19 cellular contexts compared by ENCODE assay signal in genomic region chr9:126735482-126735881, GRCh38.
DNase-seq lines count a peak whose midpoint lies in the region; ATAC-seq, FAIRE-seq and TF ChIP-seq lines count a peak whose summit lies in the region.
"Had no signal": no experiment of that assay in that cellular context is flagged by ENCODE, and none has a peak within 500 bp of the region (broad histone marks: within the 10 kb centered on the region; RNA-seq: fewer than 3 reads in every experiment).

No MANE protein-coding gene starts in this region.

- H3K4me3 Mint-ChIP-seq in type B pancreatic cell, result no peak overlapping the region
- H3K4me3 Mint-ChIP-seq: CD4-positive, alpha-beta memory T cell; HFFc6 had no signal

- CTCF ChIA-PET in HepG2 (lab: Yijun Ruan, JAX; ENCODE audit: low intra/inter-chr PET ratio, low total read pairs), result no interaction called here
- CTCF ChIA-PET in HCT116 (lab: Charles Lee), result no interaction called here
- CTCF ChIA-PET in K562 (lab: Yijun Ruan, JAX; ENCODE audit: low intra/inter-chr PET ratio), result interaction anchor here (0.5 kb wide), 1 partner anchor 21 kb away, joined by 4 read pairs; no protein-coding TSS in a partner anchor

- H4K20me1 ChIP-seq in HepG2 (ENCODE audit: insufficient read depth, low read length), result no peaks in the 10 kb centered on the region
- H4K20me1 ChIP-seq in HCT116 (ENCODE audit: insufficient read depth), result no peaks in the 10 kb centered on the region
- H4K20me1 ChIP-seq in K562 (replicated peaks; ENCODE audit: control insufficient read depth, insufficient read depth, low read length), result no peaks in the 10 kb centered on the region

- no peak overlapping the region for H3K4me2 ChIP-seq in HepG2 (ENCODE audit: low read depth, low read length)
- no peak overlapping the region for H3K4me2 ChIP-seq in HCT116 (ENCODE audit: low read length)
- no peak overlapping the region for H3K4me2 ChIP-seq in K562 (ENCODE audit: insufficient read depth, low read length)

- POLR2A ChIA-PET in HepG2 (lab: Yijun Ruan, JAX), result no interaction called here
- POLR2A ChIA-PET in HCT116 (lab: Charles Lee), result no interaction called here
- POLR2A ChIA-PET in K562 (lab: Yijun Ruan, JAX), result no interaction called here

- TF ChIP-seq RAD21 in HepG2 (CRISPR knock-in tag; IDR thresholded peaks at IDR 0.05) (no peak), HCT116 (IDR thresholded peaks at IDR 0.05; ENCODE audit: low read depth) (no peak), K562 (CRISPR knock-in tag; conservative IDR thresholded peaks at IDR 0.05 in 1 of 2, IDR thresholded peaks at IDR 0.05 in 1 of 2) (no peak)

- H3K9me1 ChIP-seq in K562 (ENCODE audit: control insufficient read depth, insufficient read depth, low read length), result no peaks in the 10 kb centered on the region

- H3K9me3 ChIP-seq in HepG2 (ENCODE audit: low read length), result peaks cover 8% of the 10 kb centered on the region
- no peaks in the 10 kb centered on the region for H3K9me3 ChIP-seq in right lobe of liver
- H3K9me3 ChIP-seq in HCT116 (ENCODE audit: control insufficient read depth in 1 of 2, insufficient read depth in 1 of 2, low read depth in 1 of 2, low read length in 2 of 2), result peaks cover 6 to 12% of the 10 kb centered on the region in 2 experiments
- 0 out of 2 replicates have a peak, but pooled peaks cover 6% of the 10 kb centered on the region for H3K9me3 ChIP-seq in K562 (replicated peaks; ENCODE audit: control insufficient read depth, insufficient read depth, low read depth, low read length)

- H2AFZ ChIP-seq in HepG2 (ENCODE audit: low read length) (no peak overlapping the region), HCT116 (ENCODE audit: low read depth, low read length, poor library complexity, severe bottlenecking) (no peak overlapping the region), K562 (ENCODE audit: low read depth, low read length) (no peak overlapping the region)

- H3K9ac ChIP-seq in HepG2 (ENCODE audit: insufficient read depth, low read depth, low read length) (no peak overlapping the region), HCT116 (ENCODE audit: low read length) (no peak overlapping the region), K562 (ENCODE audit: insufficient read depth in 1 of 2, low read depth in 2 of 2, low read length in 2 of 2) (no peak overlapping the region)

- DNase-seq in HepG2 (ENCODE audit: low spot score) (no peak), right lobe of liver (no peak), HCT116 (ENCODE audit: low read depth, low spot score) (no peak), K562 (ENCODE audit: extremely low read depth in 1 of 4, low spot score in 3 of 4) (no peak), type B pancreatic cell (ENCODE audit: extremely low spot score, unreplicated experiment) (peak; percentile 6), Right ventricle myocardium inferior (ENCODE audit: missing footprints) (no peak), DMS153 treated with DMSO at 0.1 percent for 48 hours (lab: John Stamatoyannopoulos, UW; ENCODE audit: unreplicated experiment) (no peak)
- no peak for DNase-seq in stimulated activated CD4-positive, alpha-beta T cell treated with anti-CD3 and anti-CD28 coated beads, Interleukin-2, amount 100 ng/mL, for 24 hours
- DNase-seq: C1 segment of cervical spinal cord; Calu3; CD4-positive, alpha-beta memory T cell; COR-L47; DND-41; GF-D8; GOT3; H7; HCEC 1CT; HFFc6 had no signal

- peaks cover 29% of the 10 kb centered on the region for H3K27me3 Mint-ChIP-seq in type B pancreatic cell

- H3K36me3 ChIP-seq in HepG2 (replicated peaks in 1 of 2; ENCODE audit: control insufficient read depth in 1 of 2, insufficient read depth in 2 of 2, low read length in 2 of 2) (no peaks in the 10 kb centered on the region), right lobe of liver (no peaks in the 10 kb centered on the region), HCT116 (ENCODE audit: control insufficient read depth in 1 of 2, insufficient read depth in 2 of 2, low read length in 2 of 2) (no peaks in the 10 kb centered on the region), K562 (ENCODE audit: control insufficient read depth, insufficient read depth, low read length) (no peaks in the 10 kb centered on the region)

- H3K79me2 ChIP-seq in HepG2 (ENCODE audit: insufficient read depth, low read length) (no peaks in the 10 kb centered on the region), HCT116 (ENCODE audit: insufficient read depth, low read length) (no peaks in the 10 kb centered on the region), K562 (ENCODE audit: control insufficient read depth, insufficient read depth, low read length) (no peaks in the 10 kb centered on the region)

- TF ChIP-seq CTCF in HepG2 (CRISPR knock-in tag; IDR thresholded peaks at IDR 0.05) (no peak), right lobe of liver (IDR thresholded peaks at IDR 0.05) (no peak), HCT116 (IDR thresholded peaks at IDR 0.05 in 2 of 3, conservative IDR thresholded peaks at IDR 0.05 in 1 of 3; ENCODE audit: borderline replicate concordance in 1 of 3, insufficient read depth in 1 of 3, low read depth in 2 of 3, low read length in 2 of 3) (no peak), K562 (IDR thresholded peaks at IDR 0.05 in 2 of 3, conservative IDR thresholded peaks at IDR 0.05 in 1 of 3; ENCODE audit: insufficient read depth in 2 of 3, low read depth in 1 of 3, low read length in 3 of 3) (no peak), type B pancreatic cell (conservative IDR thresholded peaks at IDR 0.05) (no peak)

- H3K4me3 ChIP-seq in HepG2 (replicated peaks in 1 of 3; ENCODE audit: insufficient read depth in 1 of 3, low read depth in 2 of 3, low read length in 3 of 3), result no peak overlapping the region
- no peak overlapping the region for H3K4me3 ChIP-seq in right lobe of liver
- no peak overlapping the region for H3K4me3 ChIP-seq in HCT116 (replicated peaks in 1 of 2; ENCODE audit: low read depth in 1 of 2, low read length in 2 of 2)
- H3K4me3 ChIP-seq in K562, result no peak overlapping the region

- no peak overlapping the region for H3K27ac Mint-ChIP-seq in type B pancreatic cell
- H3K27ac Mint-ChIP-seq: CD4-positive, alpha-beta memory T cell; HFFc6 had no signal

- no peak for TF ChIP-seq EP300 in HepG2 (IDR thresholded peaks at IDR 0.05; ENCODE audit: low read depth in 2 of 2, low read length in 2 of 2)
- TF ChIP-seq EP300 in HepG2 (CRISPR knock-in tag; IDR thresholded peaks at IDR 0.05; ENCODE audit: borderline replicate concordance), result no peak
- TF ChIP-seq EP300 in K562 (IDR thresholded peaks at IDR 0.05; ENCODE audit: low read length), result no peak

- TF ChIP-seq POLR2A in HepG2 (IDR thresholded peaks at IDR 0.05; ENCODE audit: insufficient read depth in 1 of 2, low read depth in 2 of 2, low read length in 2 of 2) (no peak), right lobe of liver (IDR thresholded peaks at IDR 0.05) (no peak), HCT116 (IDR thresholded peaks at IDR 0.05; ENCODE audit: borderline replicate concordance, extremely low read depth, insufficient read depth, insufficient read length) (no peak), K562 (conservative IDR thresholded peaks at IDR 0.05) (no peak)

- no peaks in the 10 kb centered on the region for H3K36me3 Mint-ChIP-seq in type B pancreatic cell

- H3K27ac ChIP-seq in HepG2 (ENCODE audit: extremely low read length, insufficient read depth, low read length), result no peak overlapping the region
- H3K27ac ChIP-seq in right lobe of liver, result no peak overlapping the region
- no peak overlapping the region for H3K27ac ChIP-seq in HCT116 (ENCODE audit: low read depth, low read length)
- H3K27ac ChIP-seq in K562 (ENCODE audit: extremely low read depth, low read depth, low read length), result no peak overlapping the region

- peaks cover 16% of the 10 kb centered on the region for H3K4me1 ChIP-seq in HepG2 (ENCODE audit: insufficient read depth, low read length)
- H3K4me1 ChIP-seq in right lobe of liver, result no peaks in the 10 kb centered on the region
- H3K4me1 ChIP-seq in HCT116 (ENCODE audit: control insufficient read depth in 1 of 2, insufficient read depth in 2 of 2, low read length in 2 of 2), result no peaks in the 10 kb centered on the region
- H3K4me1 ChIP-seq in K562 (replicated peaks in 1 of 2; ENCODE audit: control insufficient read depth in 2 of 2, insufficient read depth in 2 of 2, low read length in 2 of 2), result no peaks in the 10 kb centered on the region

- no peaks in the 10 kb centered on the region; a peak in 1 of 5 replicates for H3K27me3 ChIP-seq in HepG2 (ENCODE audit: control insufficient read depth in 1 of 2, insufficient read depth in 2 of 2, low read length in 2 of 2)
- H3K27me3 ChIP-seq in right lobe of liver, result no peaks in the 10 kb centered on the region
- no peaks in the 10 kb centered on the region for H3K27me3 ChIP-seq in HCT116 (ENCODE audit: insufficient read depth, low read length)
- H3K27me3 ChIP-seq in K562 (ENCODE audit: control insufficient read depth in 2 of 2, insufficient read depth in 2 of 2, low read length in 2 of 2), result peaks cover 0 to 8% of the 10 kb centered on the region in 2 experiments; a peak in 2 of 5 replicates

- 50% methylated on average over 1 of the region's 1 CpG for WGBS in HepG2 (ENCODE audit: low lambda C conversion rate)
- 91% methylated on average over 1 of the region's 1 CpG for WGBS in right lobe of liver (ENCODE audit: insufficient coverage, low coverage, low lambda C conversion rate, missing lambda C conversion rate)
- WGBS in K562 (ENCODE audit: insufficient coverage, low coverage, missing lambda C conversion rate), result 0% methylated on average over 1 of the region's 1 CpG

- ATAC-seq in HepG2 (no peak), right lobe of liver (no peak), HCT116 (no peak), K562 (no peak), Right ventricle myocardium inferior (no peak)

- no TSS peak for BruUV-seq in HepG2 (replicated peaks; lab: Mats Ljungman, UMichigan)
- BruUV-seq in HCT116 (replicated peaks; lab: Mats Ljungman, UMichigan), result no TSS peak
- no TSS peak for BruUV-seq in K562 (replicated peaks; lab: Mats Ljungman, UMichigan)

- intact Hi-C loops in HepG2 (cut with micrococcal nuclease; ENCODE audit: unreplicated experiment) (no loop called here), right lobe of liver (cut with DNase I) (no loop called here), HCT116 (cut with micrococcal nuclease) (no loop called here), K562 (cut with micrococcal nuclease) (no loop called here), Right ventricle myocardium inferior (cut with DNase I) (no loop called here)

- peaks cover 4% of the 10 kb centered on the region for H3K9me3 Mint-ChIP-seq in type B pancreatic cell

- RAD21 ChIA-PET in HCT116 (lab: Charles Lee; ENCODE audit: low non-redundant PET in 1 of 2, low total read pairs in 2 of 2, uncharacterized antibody in 2 of 2, unreplicated experiment in 2 of 2), result no interaction called here

- FAIRE-seq in HepG2 (lab: Jason Lieb, UNC) (no peak), K562 (lab: Jason Lieb, UNC) (no peak)
- FAIRE-seq: GM12891 had no signal

- H3K4me1 Mint-ChIP-seq in type B pancreatic cell (ENCODE audit: unreplicated experiment), result no peaks in the 10 kb centered on the region
- H3K4me1 Mint-ChIP-seq: CD4-positive, alpha-beta memory T cell had no signal

- no peaks in the 10 kb centered on the region for H3K9me2 ChIP-seq in HCT116 (ENCODE audit: insufficient read depth)

- in situ Hi-C loops in HepG2 (cut with HindIII; ENCODE audit: extremely low pct_ligation_motif_present, low pct_unique_long_range_greater_than_20kb), result no loop called here
- in situ Hi-C loops in K562 (cut with MboI), result no loop called here

TF ChIP-seq in K562, 482 proteins besides CTCF, POLR2A, EP300 and RAD21 (continues in another document):
- peak; percentile 78 for TF ChIP-seq TRIM28 (IDR thresholded peaks at IDR 0.05)
- no peak for TF ChIP-seq HNRNPLL (IDR thresholded peaks at IDR 0.05; ENCODE audit: low read depth, low read length, poor library complexity, severe bottlenecking)

Comparison
In these comparisons a context has a peak if more than half of its experiments do, and no peak if none do; other contexts are left out.
1. Of the 241 proteins assayed by ChIP-seq in both HepG2 and K562: peak only in HepG2: none; only in K562: CBX5; in both: none; in neither: 240.